In the genomic region with DNA sequence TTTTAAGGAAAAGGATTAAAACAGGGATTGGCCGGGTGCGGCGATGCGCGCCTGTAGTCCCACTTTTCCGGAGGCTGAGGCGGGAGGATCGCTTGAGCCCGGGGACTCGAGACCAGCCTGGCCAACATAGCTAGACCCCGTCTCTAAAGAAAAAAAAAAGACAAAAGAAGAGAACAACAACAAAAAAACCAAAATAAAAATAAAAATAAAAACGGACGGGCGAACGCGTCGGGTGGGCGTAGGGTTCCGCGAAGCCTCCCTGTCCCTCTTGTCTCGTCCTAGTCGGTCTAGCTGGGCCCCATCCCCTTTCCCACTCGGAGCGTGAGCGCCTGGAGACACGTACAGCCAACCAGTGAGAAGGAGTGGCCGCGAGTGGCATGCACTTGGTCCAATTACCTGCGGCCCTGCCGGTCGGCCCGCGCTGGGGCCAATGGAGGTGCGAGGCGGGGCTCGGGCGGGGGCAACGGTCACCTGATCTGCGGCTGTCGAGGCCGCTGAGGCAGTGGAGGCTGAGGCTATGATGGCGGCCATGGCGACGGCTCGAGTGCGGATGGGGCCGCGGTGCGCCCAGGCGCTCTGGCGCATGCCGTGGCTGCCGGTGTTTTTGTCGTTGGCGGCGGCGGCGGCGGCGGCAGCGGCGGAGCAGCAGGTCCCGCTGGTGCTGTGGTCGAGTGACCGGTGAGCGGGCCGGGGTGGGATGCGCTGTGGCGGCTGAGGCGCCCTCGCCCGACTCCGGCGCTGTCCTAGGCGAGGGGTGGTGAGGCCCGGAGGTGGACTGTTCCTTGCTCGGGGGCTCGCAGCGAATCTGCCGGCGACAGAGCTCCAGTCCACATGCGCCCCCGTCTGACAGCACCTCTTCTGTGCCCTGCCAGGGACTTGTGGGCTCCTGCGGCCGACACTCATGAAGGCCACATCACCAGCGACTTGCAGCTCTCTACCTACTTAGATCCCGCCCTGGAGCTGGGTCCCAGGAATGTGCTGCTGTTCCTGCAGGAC, we compare ENCODE assay signal across 8 cellular contexts.
DNase-seq lines count a peak whose midpoint lies in the region; ATAC-seq, FAIRE-seq and TF ChIP-seq lines count a peak whose summit lies in the region.

A gene with protein sequence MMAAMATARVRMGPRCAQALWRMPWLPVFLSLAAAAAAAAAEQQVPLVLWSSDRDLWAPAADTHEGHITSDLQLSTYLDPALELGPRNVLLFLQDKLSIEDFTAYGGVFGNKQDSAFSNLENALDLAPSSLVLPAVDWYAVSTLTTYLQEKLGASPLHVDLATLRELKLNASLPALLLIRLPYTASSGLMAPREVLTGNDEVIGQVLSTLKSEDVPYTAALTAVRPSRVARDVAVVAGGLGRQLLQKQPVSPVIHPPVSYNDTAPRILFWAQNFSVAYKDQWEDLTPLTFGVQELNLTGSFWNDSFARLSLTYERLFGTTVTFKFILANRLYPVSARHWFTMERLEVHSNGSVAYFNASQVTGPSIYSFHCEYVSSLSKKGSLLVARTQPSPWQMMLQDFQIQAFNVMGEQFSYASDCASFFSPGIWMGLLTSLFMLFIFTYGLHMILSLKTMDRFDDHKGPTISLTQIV (plus strand): TSS at position 502 of the 996 bp plus-strand sequence. CDS start 16 bp downstream, at position 518.

- H3K4me3 ChIP-seq in AG04449 (ENCODE audit: low read depth, low read length), result peak within 1 kb of the TSS; percentile 68

- no peak for TF ChIP-seq CTCF in AG04449 (IDR thresholded peaks at IDR 0.05; ENCODE audit: insufficient read depth, low read length, missing control alignments)

- FAIRE-seq in islet of Langerhans (lab: Jason Lieb, UNC), result peak; percentile 83

- peak; percentile 41 for DNase-seq in AG04449 (ENCODE audit: low read depth, low spot score)
- peak; percentile 91 for DNase-seq in NCI-H226
- DNase-seq in activated CD4-positive, CD25-positive, alpha-beta regulatory T cell (lab: John Stamatoyannopoulos, UW), result peak; percentile 62 to 79 (median 72)
- peak; percentile 88 for DNase-seq in central memory CD4-positive, alpha-beta T cell
- DNase-seq in stimulated activated CD4-positive, alpha-beta T cell treated with anti-CD3 and anti-CD28 coated beads, Interleukin-12 subunit alpha, Interleukin-12 subunit beta, amount 100 ng/mL, for 4 hours, result peak; percentile 80

- ATAC-seq in GM18873 (IDR thresholded peaks at IDR 0.05; ENCODE audit: low FRiP score, unreplicated experiment), result peak; percentile 87
- peak; percentile 95 for ATAC-seq in HG03139 (IDR thresholded peaks at IDR 0.05; ENCODE audit: unreplicated experiment)

- POLR2A ChIA-PET in AG04449 (lab: Yijun Ruan, JAX), result interaction anchor here (0.8 kb wide), 1 partner anchor 31 kb away, joined by 5 read pairs; a partner anchor contains a TSS

- CTCF ChIA-PET in AG04449 (lab: Yijun Ruan, JAX), result interaction anchor here (0.7 to 1.2 kb wide), 4 partner anchors 18 to 108 kb away, joined by 3 read pairs; no protein-coding TSS in a partner anchor

Comparison
In these comparisons a context has a peak if more than half of its experiments do, and no peak if none do; other contexts are left out.
1. Peak in every context shown above with its lines: DNase-seq, ATAC-seq and H3K4me3 ChIP-seq.
2. DNase-seq: peak in every context shown above with its lines; median percentile 91 in NCI-H226; 88 in central memory CD4-positive, alpha-beta T cell; 80 in stimulated activated CD4-positive, alpha-beta T cell treated with anti-CD3 and anti-CD28 coated beads, Interleukin-12 subunit alpha, Interleukin-12 subunit beta, amount 100 ng/mL, for 4 hours; 72 in activated CD4-positive, CD25-positive, alpha-beta regulatory T cell; 41 in AG04449.